33 cellular contexts compared by ENCODE assay signal in genomic region chr2:42775812-42776211, GRCh38. TPM values are rescaled to one million over a fixed set of nuclear protein-coding genes. Genes with fewer than 3 reads are reported as not detected.
A peak's percentile ranks its signal among the peaks of the same experiment; 100 is the strongest.
DNase-seq lines count a peak whose midpoint lies in the region; ATAC-seq, FAIRE-seq and TF ChIP-seq lines count a peak whose summit lies in the region.
"Had no signal": no experiment of that assay in that cellular context is flagged by ENCODE, and none has a peak within 500 bp of the region (broad histone marks: within the 10 kb centered on the region; RNA-seq: fewer than 3 reads in every experiment).

No MANE protein-coding gene starts in this region.

- no peak overlapping the region for H3K4me3 ChIP-seq in Jurkat, Clone E6-1 (ENCODE audit: low read length)
- no peak overlapping the region for H3K4me3 ChIP-seq in testis
- H3K4me3 ChIP-seq: colonic mucosa, pancreas, upper lobe of left lung had no signal

- peak; percentile 5 for DNase-seq in activated CD4-positive, alpha-beta memory T cell treated with anti-CD3 and anti-CD28 coated beads for 36 hours
- DNase-seq in activated CD4-positive, alpha-beta memory T cell treated with anti-CD3 and anti-CD28 coated beads, Interleukin-2, amount 10 ng/mL, durations not matched to agents 7 days and 5 days, result no peak
- peak; percentile 38 for DNase-seq in Jurkat, Clone E6-1 (ENCODE audit: low read depth, low spot score)
- DNase-seq in T-cell, result no peak
- DNase-seq in stimulated activated naive CD8-positive, alpha-beta T cell treated with anti-CD3 and anti-CD28 coated beads, Interleukin-15, amount 100 ng/mL, for 72 hours, result no peak
- DNase-seq in urothelium cell line (ENCODE audit: low spot score), result no peak
- no peak for DNase-seq in testis
- DNase-seq: activated CD4-positive, alpha-beta T cell treated with anti-CD3 and anti-CD28 coated beads, Interleukin-2, amount 50 U/mL, for 1 hour; activated naive CD4-positive, alpha-beta T cell treated with anti-CD3 and anti-CD28 coated beads for 36 hours; CD4-positive, alpha-beta memory T cell; colonic mucosa; DMS 273 treated with DMSO at 0.1 percent for 48 hours; effector memory CD8-positive, alpha-beta T cell; HCEC 1CT; hippocampal formation; KG1; left colon; mammary epithelial cell; NCI-H1436 treated with DMSO at 0.1 percent for 48 hours; NCI-H446; pancreas; stimulated activated CD4-positive, alpha-beta T cell treated with anti-CD3 and anti-CD28 coated beads, Interleukin-2, amount 100 ng/mL, for 24 hours; T1000; upper lobe of left lung had no signal

- H3K4me1 Mint-ChIP-seq in activated CD4-positive, alpha-beta memory T cell treated with anti-CD3 and anti-CD28 coated beads for 36 hours (ENCODE audit: low read depth), result peaks cover 12% of the 10 kb centered on the region
- H3K4me1 Mint-ChIP-seq in activated CD4-positive, alpha-beta memory T cell treated with anti-CD3 and anti-CD28 coated beads, Interleukin-2, amount 10 ng/mL, durations not matched to agents 7 days and 5 days, result peaks cover 2% of the 10 kb centered on the region
- peaks cover 18 to 35% (median 25%) of the 10 kb centered on the region in 3 donors for H3K4me1 Mint-ChIP-seq in T-cell
- H3K4me1 Mint-ChIP-seq in stimulated activated naive CD8-positive, alpha-beta T cell treated with anti-CD3 and anti-CD28 coated beads, Interleukin-15, amount 100 ng/mL, for 72 hours, result peaks cover 35% of the 10 kb centered on the region
- H3K4me1 Mint-ChIP-seq: neural crest cell had no signal

- H3K36me3 Mint-ChIP-seq in activated CD4-positive, alpha-beta memory T cell treated with anti-CD3 and anti-CD28 coated beads for 36 hours, result no peaks in the 10 kb centered on the region
- H3K36me3 Mint-ChIP-seq in activated CD4-positive, alpha-beta memory T cell treated with anti-CD3 and anti-CD28 coated beads, Interleukin-2, amount 10 ng/mL, durations not matched to agents 7 days and 5 days (ENCODE audit: low read depth), result no peaks in the 10 kb centered on the region
- H3K36me3 Mint-ChIP-seq in T-cell, result no peaks in the 10 kb centered on the region

- FAIRE-seq in urothelium cell line (lab: Jason Lieb, UNC), result no peak
- FAIRE-seq: bronchial epithelial cell, frontal cortex, pancreas had no signal

- H3K27ac ChIP-seq in testis, result no peak overlapping the region
- H3K27ac ChIP-seq: 22Rv1, colonic mucosa, pancreas, upper lobe of left lung had no signal

- H3K27me3 Mint-ChIP-seq in activated CD4-positive, alpha-beta memory T cell treated with anti-CD3 and anti-CD28 coated beads for 36 hours, result no peaks in the 10 kb centered on the region
- H3K27me3 Mint-ChIP-seq in activated CD4-positive, alpha-beta memory T cell treated with anti-CD3 and anti-CD28 coated beads, Interleukin-2, amount 10 ng/mL, durations not matched to agents 7 days and 5 days, result no peaks in the 10 kb centered on the region
- H3K27me3 Mint-ChIP-seq in T-cell, result no peaks in the 10 kb centered on the region
- H3K27me3 Mint-ChIP-seq in stimulated activated naive CD8-positive, alpha-beta T cell treated with anti-CD3 and anti-CD28 coated beads, Interleukin-15, amount 100 ng/mL, for 72 hours, result no peaks in the 10 kb centered on the region
- H3K27me3 Mint-ChIP-seq: CD4-positive, alpha-beta memory T cell; effector memory CD8-positive, alpha-beta T cell had no signal

- ATAC-seq in T-cell (replicated peaks in 1 of 4) (peak in 1 of 4 experiments; percentile 51), HG02981 (IDR thresholded peaks at IDR 0.05; ENCODE audit: unreplicated experiment) (no peak)
- no peak for ATAC-seq in stimulated activated naive CD8-positive, alpha-beta T cell treated with anti-CD3 and anti-CD28 coated beads, Interleukin-15, amount 100 ng/mL, for 72 hours
- ATAC-seq: effector memory CD8-positive, alpha-beta T cell; esophagus mucosa; left colon; pancreas; SK-N-SH treated with all-trans-retinoic acid at 6 μM for 48 hours; WTC11 had no signal

- CTCF ChIA-PET in activated CD4-positive, alpha-beta memory T cell treated with anti-CD3 and anti-CD28 coated beads for 36 hours (lab: Charles Lee), result no interaction called here
- CTCF ChIA-PET in activated CD4-positive, alpha-beta memory T cell treated with anti-CD3 and anti-CD28 coated beads, Interleukin-2, amount 10 ng/mL, durations not matched to agents 7 days and 5 days (lab: Charles Lee), result interaction anchor here (0.7 kb wide), 2 partner anchors 97 to 120 kb away, joined by 3 to 6 read pairs; no protein-coding TSS in a partner anchor
- CTCF ChIA-PET in T-cell (lab: Charles Lee), result interaction anchor here (0.7 kb wide), 3 partner anchors 84 to 1031 kb away, joined by 5 to 12 read pairs (median 7); no protein-coding TSS in a partner anchor

- no peak overlapping the region for H3K27ac Mint-ChIP-seq in activated CD4-positive, alpha-beta memory T cell treated with anti-CD3 and anti-CD28 coated beads for 36 hours
- H3K27ac Mint-ChIP-seq in activated CD4-positive, alpha-beta memory T cell treated with anti-CD3 and anti-CD28 coated beads, Interleukin-2, amount 10 ng/mL, durations not matched to agents 7 days and 5 days, result no peak overlapping the region
- peak overlapping the region; percentile 55 to 81 for H3K27ac Mint-ChIP-seq in T-cell
- peak overlapping the region in 1 of 2 donors; percentile 65 for H3K27ac Mint-ChIP-seq in stimulated activated naive CD8-positive, alpha-beta T cell treated with anti-CD3 and anti-CD28 coated beads, Interleukin-15, amount 100 ng/mL, for 72 hours
- H3K27ac Mint-ChIP-seq: activated naive CD4-positive, alpha-beta T cell treated with anti-CD3 and anti-CD28 coated beads for 36 hours; activated T-helper 1 cell treated with anti-CD3 and anti-CD28 coated beads, Interleukin-12 subunit alpha, Interleukin-12 subunit beta, Interleukin-2, Interleukin-4 antibody, amounts not matched to agents 30 ng/mL and 10 ng/mL and 1 ng/mL, durations not matched to agents 14 hours and 24 hours and 36 hours; WTC11 had no signal

- 73 to 76% methylated on average over 3 of the region's 3 CpGs for WGBS in testis, 2 donors

- peaks cover 5% of the 10 kb centered on the region for H3K9me3 Mint-ChIP-seq in activated CD4-positive, alpha-beta memory T cell treated with anti-CD3 and anti-CD28 coated beads for 36 hours
- peaks cover 9% of the 10 kb centered on the region for H3K9me3 Mint-ChIP-seq in activated CD4-positive, alpha-beta memory T cell treated with anti-CD3 and anti-CD28 coated beads, Interleukin-2, amount 10 ng/mL, durations not matched to agents 7 days and 5 days
- peaks cover 0 to 4% (median 2%) of the 10 kb centered on the region in 3 donors for H3K9me3 Mint-ChIP-seq in T-cell
- H3K9me3 Mint-ChIP-seq in stimulated activated naive CD8-positive, alpha-beta T cell treated with anti-CD3 and anti-CD28 coated beads, Interleukin-15, amount 100 ng/mL, for 72 hours, result peaks cover 8 to 9% of the 10 kb centered on the region in 2 donors
- H3K9me3 Mint-ChIP-seq: effector memory CD8-positive, alpha-beta T cell had no signal

- no peaks in the 10 kb centered on the region for H3K9me3 ChIP-seq in testis
- H3K9me3 ChIP-seq: colonic mucosa, pancreas, upper lobe of left lung had no signal

- no peak overlapping the region for H3K4me3 Mint-ChIP-seq in activated CD4-positive, alpha-beta memory T cell treated with anti-CD3 and anti-CD28 coated beads for 36 hours
- no peak overlapping the region for H3K4me3 Mint-ChIP-seq in activated CD4-positive, alpha-beta memory T cell treated with anti-CD3 and anti-CD28 coated beads, Interleukin-2, amount 10 ng/mL, durations not matched to agents 7 days and 5 days
- peak overlapping the region in 1 of 3 donors; percentile 47 for H3K4me3 Mint-ChIP-seq in T-cell
- H3K4me3 Mint-ChIP-seq in stimulated activated naive CD8-positive, alpha-beta T cell treated with anti-CD3 and anti-CD28 coated beads, Interleukin-15, amount 100 ng/mL, for 72 hours, result peak overlapping the region; percentile 46 to 53
- H3K4me3 Mint-ChIP-seq: activated naive CD4-positive, alpha-beta T cell treated with anti-CD3 and anti-CD28 coated beads for 36 hours; activated T-helper 1 cell treated with anti-CD3 and anti-CD28 coated beads, Interleukin-12 subunit alpha, Interleukin-12 subunit beta, Interleukin-2, Interleukin-4 antibody, amounts not matched to agents 30 ng/mL and 10 ng/mL and 1 ng/mL, durations not matched to agents 14 hours and 24 hours and 36 hours; effector memory CD8-positive, alpha-beta T cell; neural crest cell; WTC11 had no signal

- POLR2A ChIA-PET in activated CD4-positive, alpha-beta memory T cell treated with anti-CD3 and anti-CD28 coated beads for 36 hours (lab: Charles Lee), result no interaction called here
- POLR2A ChIA-PET in activated CD4-positive, alpha-beta memory T cell treated with anti-CD3 and anti-CD28 coated beads, Interleukin-2, amount 10 ng/mL, durations not matched to agents 7 days and 5 days (lab: Charles Lee), result no interaction called here
- POLR2A ChIA-PET in T-cell (lab: Charles Lee), result interaction anchor here (0.6 to 0.8 kb wide), 5 partner anchors 17 to 589 kb away, joined by 3 to 11 read pairs (median 6); no protein-coding TSS in a partner anchor

- no peak for TF ChIP-seq CTCF in testis (IDR thresholded peaks at IDR 0.05)

- no peaks in the 10 kb centered on the region for H3K36me3 ChIP-seq in testis (ENCODE audit: low read depth, missing control alignments)
- H3K36me3 ChIP-seq: colonic mucosa, pancreas, upper lobe of left lung had no signal

- H3K27me3 ChIP-seq in testis, result no peaks in the 10 kb centered on the region
- H3K27me3 ChIP-seq: colonic mucosa, pancreas, upper lobe of left lung had no signal

- intact Hi-C loops in activated CD4-positive, alpha-beta memory T cell treated with anti-CD3 and anti-CD28 coated beads for 36 hours (cut with micrococcal nuclease), result no loop called here
- intact Hi-C loops in testis (cut with DNase I; ENCODE audit: low total_unique reads), result no loop called here

- TF ChIP-seq POLR2A in testis (IDR thresholded peaks at IDR 0.05), result no peak

- no peaks in the 10 kb centered on the region for H3K4me1 ChIP-seq in testis
- H3K4me1 ChIP-seq: colonic mucosa, pancreas had no signal

RNA-seq across cellular contexts. Expression of gene OXER1, which starts 11.9 kb away (rescaled TPM):
- not detected for total RNA-seq in activated CD4-positive, alpha-beta memory T cell treated with anti-CD3 and anti-CD28 coated beads for 36 hours
- total RNA-seq in activated CD4-positive, alpha-beta memory T cell treated with anti-CD3 and anti-CD28 coated beads, Interleukin-2, amount 10 ng/mL, durations not matched to agents 7 days and 5 days, result not detected
- polyA plus RNA-seq in Jurkat, Clone E6-1 (2012; ENCODE audit: insufficient read depth, insufficient read length), result not detected
- total RNA-seq in T-cell, result under 1 TPM in 3 of 5 donors, not detected in 2; 0.13 to 0.22 (median 0.20) TPM
- total RNA-seq in testis, result 1 to 10 TPM; 1.3 to 2.0 TPM
- 1.3 TPM for polyA plus RNA-seq in testis (ENCODE audit: insufficient read depth, low read depth, low replicate concordance)
- total RNA-seq: bronchial epithelial cell; CD4-positive, alpha-beta memory T cell; frontal cortex had no signal
- polyA plus RNA-seq: CD4-positive, alpha-beta memory T cell; mammary epithelial cell had no signal

RNA-seq across cellular contexts. Expression of gene HAAO, which starts 16.6 kb away (rescaled TPM):
- total RNA-seq in activated CD4-positive, alpha-beta memory T cell treated with anti-CD3 and anti-CD28 coated beads for 36 hours, result under 1 TPM in 1 of 2 experiments, not detected in 1; 0.17 TPM
- under 1 TPM; 0.18 to 0.28 TPM for total RNA-seq in activated CD4-positive, alpha-beta memory T cell treated with anti-CD3 and anti-CD28 coated beads, Interleukin-2, amount 10 ng/mL, durations not matched to agents 7 days and 5 days
- polyA plus RNA-seq in Jurkat, Clone E6-1 (2012; ENCODE audit: insufficient read depth, insufficient read length), result not detected
- total RNA-seq in T-cell (under 1 TPM in 3 of 5 donors, not detected in 2; 0.38 to 0.72 (median 0.61) TPM), testis (1 to 10 TPM; 3.2 to 5.3 TPM)
- polyA plus RNA-seq in testis (ENCODE audit: insufficient read depth, low read depth, low replicate concordance), result 6.0 TPM
- total RNA-seq: bronchial epithelial cell had no signal
- polyA plus RNA-seq: mammary epithelial cell had no signal

Comparison
In these comparisons a context has a peak if more than half of its experiments do, and no peak if none do; other contexts are left out.
1. DNase-seq: peak in activated CD4-positive, alpha-beta memory T cell treated with anti-CD3 and anti-CD28 coated beads for 36 hours (single experiment) and Jurkat, Clone E6-1 (single experiment); none in activated CD4-positive, alpha-beta memory T cell treated with anti-CD3 and anti-CD28 coated beads, Interleukin-2, amount 10 ng/mL, durations not matched to agents 7 days and 5 days (single experiment), T-cell (0 of 34), stimulated activated naive CD8-positive, alpha-beta T cell treated with anti-CD3 and anti-CD28 coated beads, Interleukin-15, amount 100 ng/mL, for 72 hours (0 of 2), urothelium cell line (single experiment) and testis (single experiment).
2. H3K27ac Mint-ChIP-seq: peak in T-cell (2 of 2); none in activated CD4-positive, alpha-beta memory T cell treated with anti-CD3 and anti-CD28 coated beads for 36 hours (single experiment) and activated CD4-positive, alpha-beta memory T cell treated with anti-CD3 and anti-CD28 coated beads, Interleukin-2, amount 10 ng/mL, durations not matched to agents 7 days and 5 days (single experiment).
3. H3K4me3 Mint-ChIP-seq: peak in stimulated activated naive CD8-positive, alpha-beta T cell treated with anti-CD3 and anti-CD28 coated beads, Interleukin-15, amount 100 ng/mL, for 72 hours (2 of 2); none in activated CD4-positive, alpha-beta memory T cell treated with anti-CD3 and anti-CD28 coated beads for 36 hours (single experiment) and activated CD4-positive, alpha-beta memory T cell treated with anti-CD3 and anti-CD28 coated beads, Interleukin-2, amount 10 ng/mL, durations not matched to agents 7 days and 5 days (single experiment).
4. POLR2A ChIA-PET loops: an anchor here in T-cell (0.6 to 0.8 kb wide); none called in activated CD4-positive, alpha-beta memory T cell treated with anti-CD3 and anti-CD28 coated beads for 36 hours and activated CD4-positive, alpha-beta memory T cell treated with anti-CD3 and anti-CD28 coated beads, Interleukin-2, amount 10 ng/mL, durations not matched to agents 7 days and 5 days.